In genomic region chr12:62915130-62915529, GRCh38 we compare ENCODE assay signal across 19 cellular contexts. TPM values are rescaled to one million over a fixed set of nuclear protein-coding genes. Genes with fewer than 3 reads are reported as not detected.
"Had no signal": no experiment of that assay in that cellular context is flagged by ENCODE, and none has a peak within 500 bp of the region (broad histone marks: within the 10 kb centered on the region; RNA-seq: fewer than 3 reads in every experiment).

No MANE protein-coding gene starts in this region.

- H3K9me3 Mint-ChIP-seq: activated T-helper 17 cell treated with anti-CD3 and anti-CD28 coated beads, Interleukin-2, amount 50 U/mL, for 72 hours; immature natural killer cell; naive thymus-derived CD8-positive, alpha-beta T cell; stimulated activated naive CD8-positive, alpha-beta T cell treated with anti-CD3 and anti-CD28 coated beads, Interleukin-15, Interleukin-2, amounts not matched to agents 100 ng/mL and 50 ng/mL, for 24 hours; T-cell had no signal

- H3K9me3 ChIP-seq: colonic mucosa, esophagus squamous epithelium, testis, upper lobe of left lung had no signal

- H3K4me1 Mint-ChIP-seq: activated T-helper 17 cell treated with anti-CD3 and anti-CD28 coated beads, Interleukin-2, amount 50 U/mL, for 72 hours; immature natural killer cell; T-cell had no signal

- H3K27ac Mint-ChIP-seq: activated T-helper 17 cell treated with anti-CD3 and anti-CD28 coated beads, Interleukin-2, amount 50 U/mL, for 72 hours; immature natural killer cell; naive thymus-derived CD8-positive, alpha-beta T cell; progenitor cell of endocrine pancreas; stimulated activated naive CD8-positive, alpha-beta T cell treated with anti-CD3 and anti-CD28 coated beads, Interleukin-15, Interleukin-2, amounts not matched to agents 100 ng/mL and 50 ng/mL, for 24 hours; T-cell had no signal

- H3K27ac ChIP-seq: colonic mucosa, esophagus squamous epithelium, testis had no signal

- DNase-seq: activated CD4-positive, CD25-positive, alpha-beta regulatory T cell treated with anti-CD3 and anti-CD28 coated beads, Interleukin-2, amount 50 U/mL, for 72 hours; activated naive CD4-positive, alpha-beta T cell treated with Interleukin-2 at 50 U/mL for 16 hours; activated T-cell treated with anti-CD3 and anti-CD28 coated beads for 4 hours; colonic mucosa; esophagus squamous epithelium; immature natural killer cell; left colon; naive thymus-derived CD8-positive, alpha-beta T cell; occipital lobe; small intestine; T-cell; T-helper 9 cell; testis had no signal

- H3K4me3 ChIP-seq: colonic mucosa, esophagus squamous epithelium, testis, upper lobe of left lung had no signal

- H3K36me3 Mint-ChIP-seq: immature natural killer cell; naive thymus-derived CD8-positive, alpha-beta T cell; T-cell had no signal

- H3K27me3 ChIP-seq: colonic mucosa, esophagus squamous epithelium, testis, upper lobe of left lung had no signal

- H3K4me1 ChIP-seq: colonic mucosa, esophagus squamous epithelium, upper lobe of left lung had no signal

- FAIRE-seq: astrocyte, small intestine had no signal

- ATAC-seq: activated T-helper 17 cell treated with anti-CD3 and anti-CD28 coated beads, Interleukin-2, amount 50 U/mL, for 72 hours; left colon; naive thymus-derived CD8-positive, alpha-beta T cell; right cardiac atrium; T-cell had no signal

- H3K4me3 Mint-ChIP-seq: activated T-helper 17 cell treated with anti-CD3 and anti-CD28 coated beads, Interleukin-2, amount 50 U/mL, for 72 hours; immature natural killer cell; naive thymus-derived CD8-positive, alpha-beta T cell; stimulated activated naive CD8-positive, alpha-beta T cell treated with anti-CD3 and anti-CD28 coated beads, Interleukin-15, Interleukin-2, amounts not matched to agents 100 ng/mL and 50 ng/mL, for 24 hours; T-cell had no signal

- H3K27me3 Mint-ChIP-seq: progenitor cell of endocrine pancreas; stimulated activated naive CD8-positive, alpha-beta T cell treated with anti-CD3 and anti-CD28 coated beads, Interleukin-15, Interleukin-2, amounts not matched to agents 100 ng/mL and 50 ng/mL, for 24 hours had no signal

- H3K36me3 ChIP-seq: colonic mucosa, esophagus squamous epithelium, upper lobe of left lung had no signal

RNA-seq across cellular contexts. Expression of gene PPM1H, which starts 19.8 kb away (rescaled TPM):
- total RNA-seq: activated T-helper 17 cell treated with anti-CD3 and anti-CD28 coated beads, Interleukin-2, amount 50 U/mL, for 72 hours; naive thymus-derived CD8-positive, alpha-beta T cell had no signal
- polyA plus RNA-seq: naive thymus-derived CD8-positive, alpha-beta T cell had no signal
